1 cellular context compared by ENCODE assay signal in the genomic region with DNA sequence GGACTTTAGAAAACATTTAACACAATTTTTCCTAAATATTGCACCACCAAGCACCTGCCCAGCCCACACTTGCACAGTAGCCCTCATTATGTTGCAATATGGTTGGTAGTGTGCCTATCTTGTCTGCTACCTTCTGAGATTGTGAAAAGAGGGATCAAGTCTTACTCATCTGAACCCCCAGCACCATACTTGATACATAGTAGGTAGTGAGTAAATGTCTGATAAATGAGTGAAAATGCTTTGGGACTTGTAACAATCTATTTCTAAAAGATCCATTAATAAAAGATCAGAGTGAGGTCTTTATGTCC.
TF ChIP-seq lines count a peak whose summit lies in the region.

No MANE protein-coding gene starts in this region.

TF ChIP-seq in H1, 55 proteins besides CTCF, POLR2A, EP300 and RAD21:
- TF ChIP-seq POU5F1 (IDR thresholded peaks at IDR 0.05; ENCODE audit: low read depth, low read length) (no peak), BCL11A (IDR thresholded peaks at IDR 0.05; ENCODE audit: low read depth in 2 of 2, low read length in 2 of 2) (no peak)
- TF ChIP-seq, protein P1, sequence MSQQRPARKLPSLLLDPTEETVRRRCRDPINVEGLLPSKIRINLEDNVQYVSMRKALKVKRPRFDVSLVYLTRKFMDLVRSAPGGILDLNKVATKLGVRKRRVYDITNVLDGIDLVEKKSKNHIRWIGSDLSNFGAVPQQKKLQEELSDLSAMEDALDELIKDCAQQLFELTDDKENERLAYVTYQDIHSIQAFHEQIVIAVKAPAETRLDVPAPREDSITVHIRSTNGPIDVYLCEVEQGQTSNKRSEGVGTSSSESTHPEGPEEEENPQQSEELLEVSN (IDR thresholded peaks at IDR 0.05): no peak
- TF ChIP-seq, protein P2, sequence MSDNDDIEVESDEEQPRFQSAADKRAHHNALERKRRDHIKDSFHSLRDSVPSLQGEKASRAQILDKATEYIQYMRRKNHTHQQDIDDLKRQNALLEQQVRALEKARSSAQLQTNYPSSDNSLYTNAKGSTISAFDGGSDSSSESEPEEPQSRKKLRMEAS (IDR thresholded peaks at IDR 0.05): no peak
